Comparison of ENCODE assay signal across 8 cellular contexts in genomic region chr2:172233947-172234715, GRCh38.
DNase-seq lines count a peak whose midpoint lies in the region; ATAC-seq and TF ChIP-seq lines count a peak whose summit lies in the region.

No MANE protein-coding gene starts in this region.

- no peak for TF ChIP-seq POLR2A in IMR-90 (IDR thresholded peaks at IDR 0.05; ENCODE audit: low read depth, low read length)

- H3K27me3 ChIP-seq in BLaER1 treated with 17β-estradiol and CSF1 and Interleukin-3, amounts not matched to agents 10 nM and 100 nM = peaks cover 42 to 54% (median 45%) of the 10 kb centered on the region in 11 experiments
- peaks cover 12% of the 10 kb centered on the region for H3K27me3 ChIP-seq in IMR-90 (ENCODE audit: control insufficient read depth, insufficient read depth, low read length)
- H3K27me3 ChIP-seq in effector memory CD4-positive, alpha-beta T cell (replicated peaks; ENCODE audit: control insufficient read depth, insufficient read depth, low read length, poor library complexity, severe bottlenecking) = peaks cover 5% of the 10 kb centered on the region
- peaks cover 6% of the 10 kb centered on the region for H3K27me3 ChIP-seq in neuron (ENCODE audit: insufficient read depth, low read length)

- peak overlapping the region; percentile 31; the same call in 1 of the 2 replicates for H3K23ac ChIP-seq in IMR-90 (ENCODE audit: low read depth, low read length)

- peak overlapping the region; percentile 86 for H2AFZ ChIP-seq in IMR-90 (replicated peaks; ENCODE audit: low read length, poor library complexity)
- no peak overlapping the region for H2AFZ ChIP-seq in neuron (ENCODE audit: low read depth, low read length)

- BruUV-seq in IMR-90 (replicated peaks; lab: Mats Ljungman, UMichigan) = no TSS peak

- no peaks in the 10 kb centered on the region; a peak in 1 of 22 replicates for H4K20me1 ChIP-seq in BLaER1 treated with 17β-estradiol and CSF1 and Interleukin-3, amounts not matched to agents 10 nM and 100 nM
- peaks cover 7% of the 10 kb centered on the region; the same call in 1 of the 2 replicates for H4K20me1 ChIP-seq in IMR-90 (ENCODE audit: insufficient read depth, low read length)

- peak overlapping the region in 10 of 11 experiments; percentile 62 to 88 (median 85); a peak in 17 of 22 replicates for H3K4me2 ChIP-seq in BLaER1 treated with 17β-estradiol and CSF1 and Interleukin-3, amounts not matched to agents 10 nM and 100 nM
- no peak overlapping the region for H3K4me2 ChIP-seq in IMR-90 (ENCODE audit: low read depth, low read length)

- peak overlapping the region in 1 of 2 experiments; percentile 21; a peak in 1 of 4 replicates for H4K8ac ChIP-seq in IMR-90 (ENCODE audit: low read depth in 2 of 2, low read length in 2 of 2)

- H3K56ac ChIP-seq in IMR-90 (ENCODE audit: extremely low read depth, insufficient read depth, low read length) = no peak overlapping the region; the same call in 1 of the 2 replicates

- H3K79me1 ChIP-seq in IMR-90 (ENCODE audit: low read depth in 1 of 2, low read length in 2 of 2) = no peaks in the 10 kb centered on the region

- DNase-seq in IMR-90 (no peak), T1000 (lab: John Stamatoyannopoulos, UW) (no peak), GOT3 (lab: John Stamatoyannopoulos, UW) (no peak)
- no peak for DNase-seq in effector memory CD4-positive, alpha-beta T cell
- DNase-seq in effector CD8-positive, alpha-beta T cell (lab: John Stamatoyannopoulos, UW) = no peak

- CTCF ChIA-PET in IMR-90 (lab: Yijun Ruan, JAX) = no interaction called here

- H3K36me3 ChIP-seq in BLaER1 treated with 17β-estradiol and CSF1 and Interleukin-3, amounts not matched to agents 10 nM and 100 nM = no peaks in the 10 kb centered on the region
- H3K36me3 ChIP-seq in IMR-90 (ENCODE audit: control insufficient read depth, insufficient read depth, low read length) (no peaks in the 10 kb centered on the region), neuron (ENCODE audit: insufficient read depth, low read length) (no peaks in the 10 kb centered on the region)
- no peaks in the 10 kb centered on the region for H3K36me3 ChIP-seq in effector memory CD4-positive, alpha-beta T cell (ENCODE audit: control insufficient read depth, insufficient read depth, low read length)

- H3K27ac ChIP-seq in BLaER1 treated with 17β-estradiol and CSF1 and Interleukin-3, amounts not matched to agents 10 nM and 100 nM = no peak overlapping the region
- no peak overlapping the region for H3K27ac ChIP-seq in IMR-90 (ENCODE audit: insufficient read depth, low read length)
- H3K27ac ChIP-seq in effector memory CD4-positive, alpha-beta T cell (ENCODE audit: insufficient read depth, low read length, poor library complexity, severe bottlenecking) = no peak overlapping the region

- peaks cover 17% of the 10 kb centered on the region for H3K9me1 ChIP-seq in IMR-90 (ENCODE audit: insufficient read depth, low read length)

- no peak for TF ChIP-seq RAD21 in IMR-90 (IDR thresholded peaks at IDR 0.05; ENCODE audit: low read length)

- H4K91ac ChIP-seq in IMR-90 (ENCODE audit: insufficient read depth, low read depth, low read length) = peak overlapping the region; percentile 22; the same call in 1 of the 2 replicates

- H3K4me1 ChIP-seq in BLaER1 treated with 17β-estradiol and CSF1 and Interleukin-3, amounts not matched to agents 10 nM and 100 nM = peaks cover 8 to 15% (median 11%) of the 10 kb centered on the region in 10 experiments; a peak in 18 of 20 replicates
- H3K4me1 ChIP-seq in IMR-90 (ENCODE audit: control insufficient read depth, insufficient read depth, low read length) = peaks cover 24% of the 10 kb centered on the region
- H3K4me1 ChIP-seq in effector memory CD4-positive, alpha-beta T cell (ENCODE audit: control insufficient read depth, insufficient read depth, low read length, poor library complexity, severe bottlenecking) = peaks cover 4% of the 10 kb centered on the region
- peaks cover 23% of the 10 kb centered on the region for H3K4me1 ChIP-seq in neuron (ENCODE audit: insufficient read depth, low read length)

- H2BK5ac ChIP-seq in IMR-90 (ENCODE audit: low read depth, low read length, poor library complexity, severe bottlenecking) = no peak overlapping the region

- no peak overlapping the region; the same call in 2 of the 3 replicates for H2BK15ac ChIP-seq in IMR-90 (ENCODE audit: low read depth, low read length)

- ATAC-seq in IMR-90 (ENCODE audit: low read depth) (no peak), GM19397 (IDR thresholded peaks at IDR 0.05; ENCODE audit: unreplicated experiment) (no peak)

- POLR2A ChIA-PET in IMR-90 (lab: Charles Lee; ENCODE audit: unreplicated experiment) = no interaction called here

- intact Hi-C loops in IMR-90 (cut with micrococcal nuclease) = loop anchor here (2.0 kb wide), 1 partner anchor 17 kb away; no protein-coding TSS in a partner anchor

- H3K4ac ChIP-seq in IMR-90 (ENCODE audit: low read depth, low read length) = peak overlapping the region; percentile 58

- H2AK5ac ChIP-seq in IMR-90 (ENCODE audit: low read depth, low read length) = peak overlapping the region; percentile 79

- peak overlapping the region; percentile 29 for H2BK20ac ChIP-seq in IMR-90 (ENCODE audit: low read depth, low read length)

- H3K4me3 ChIP-seq in BLaER1 treated with 17β-estradiol and CSF1 and Interleukin-3, amounts not matched to agents 10 nM and 100 nM = peak overlapping the region in 7 of 10 experiments; percentile 30 to 63 (median 47); a peak in 8 of 20 replicates
- H3K4me3 ChIP-seq in IMR-90 (ENCODE audit: insufficient read depth, low read depth, low read length) (no peak overlapping the region), neuron (ENCODE audit: low read length) (peak overlapping the region; percentile 42)
- peak overlapping the region; percentile 55 for H3K4me3 ChIP-seq in effector memory CD4-positive, alpha-beta T cell (ENCODE audit: insufficient read depth, low read depth, low read length, poor library complexity, severe bottlenecking)

- peak overlapping the region; percentile 26 for H2AK9ac ChIP-seq in IMR-90 (replicated peaks; ENCODE audit: low read depth, low read length, poor library complexity)

- in situ Hi-C loops in IMR-90 (cut with MboI; ENCODE audit: low sequenced_read_pairs) = no loop called here

- H2BK120ac ChIP-seq in IMR-90 (ENCODE audit: low read depth, low read length) = peak overlapping the region; percentile 37; the same call in 1 of the 2 replicates

- TF ChIP-seq CTCF in IMR-90 (conservative IDR thresholded peaks at IDR 0.05; ENCODE audit: low read depth, low read length) = no peak

- 95% methylated on average over 4 of the region's 9 CpGs; no CpG with 5 or more reads in 1 of the 2 experiments for WGBS in IMR-90 (ENCODE audit: extremely low coverage in 2 of 2, insufficient read length in 1 of 2), 2 experiments

- dilution Hi-C loops in IMR-90 (cut with HindIII; ENCODE audit: low sequenced_read_pairs, unreplicated experiment) = no loop called here

- H3K14ac ChIP-seq in IMR-90 (replicated peaks; ENCODE audit: low read depth, low read length) = peak overlapping the region; percentile 52; the same call in 1 of the 2 replicates

- peak overlapping the region; percentile 30; the same call in 1 of the 2 replicates for H3K18ac ChIP-seq in IMR-90 (ENCODE audit: low read depth, low read length)

- no peak overlapping the region for H3K9ac ChIP-seq in BLaER1 treated with 17β-estradiol and CSF1 and Interleukin-3, amounts not matched to agents 10 nM and 100 nM
- no peak overlapping the region for H3K9ac ChIP-seq in IMR-90 (ENCODE audit: low read depth, low read length)

- H4K5ac ChIP-seq in IMR-90 (ENCODE audit: low read depth, low read length) = no peak overlapping the region; the same call in 1 of the 2 replicates

- peaks cover 0 to 11% (median 0%) of the 10 kb centered on the region in 11 experiments; a peak in 5 of 22 replicates for H3K9me3 ChIP-seq in BLaER1 treated with 17β-estradiol and CSF1 and Interleukin-3, amounts not matched to agents 10 nM and 100 nM (replicated peaks in 1 of 11)
- no peaks in the 10 kb centered on the region for H3K9me3 ChIP-seq in IMR-90 (ENCODE audit: control insufficient read depth, insufficient read depth, low read length)
- no peaks in the 10 kb centered on the region for H3K9me3 ChIP-seq in effector memory CD4-positive, alpha-beta T cell (ENCODE audit: control insufficient read depth, low read length)
- H3K9me3 ChIP-seq in neuron (ENCODE audit: low read length) = no peaks in the 10 kb centered on the region

TF ChIP-seq in IMR-90, 13 proteins besides CTCF, POLR2A, EP300 and RAD21 (continues in another document):
- no peak for TF ChIP-seq SMC3 (IDR thresholded peaks at IDR 0.05; ENCODE audit: low read depth, low read length)
- no peak for TF ChIP-seq CHD1 (IDR thresholded peaks at IDR 0.05; ENCODE audit: low read depth, low read length)
- TF ChIP-seq MXI1 (IDR thresholded peaks at IDR 0.05; ENCODE audit: borderline replicate concordance, low read depth, low read length) = no peak
- TF ChIP-seq CEBPB (IDR thresholded peaks at IDR 0.05; ENCODE audit: low read depth, low read length) = no peak
- no peak for TF ChIP-seq USF2 (IDR thresholded peaks at IDR 0.05; ENCODE audit: low read depth, low read length)
- TF ChIP-seq RCOR1 (IDR thresholded peaks at IDR 0.05; ENCODE audit: insufficient replicate concordance, low read length) = no peak
- no peak for TF ChIP-seq BHLHE40 (IDR thresholded peaks at IDR 0.05; ENCODE audit: low read depth, low read length)
- TF ChIP-seq RFX5 (IDR thresholded peaks at IDR 0.05; ENCODE audit: low read depth, low read length) = no peak
- TF ChIP-seq NFE2L2 (IDR thresholded peaks at IDR 0.05; ENCODE audit: low read depth, low read length) = no peak
- TF ChIP-seq MAZ (IDR thresholded peaks at IDR 0.05; ENCODE audit: borderline replicate concordance, low read depth, low read length) = no peak
- TF ChIP-seq FOS (IDR thresholded peaks at IDR 0.05; ENCODE audit: low read depth, low read length) = no peak
- no peak for TF ChIP-seq MAFK (IDR thresholded peaks at IDR 0.05; ENCODE audit: low read depth, low read length)
